ENCODE assay signal across 24 cellular contexts in the genomic region with DNA sequence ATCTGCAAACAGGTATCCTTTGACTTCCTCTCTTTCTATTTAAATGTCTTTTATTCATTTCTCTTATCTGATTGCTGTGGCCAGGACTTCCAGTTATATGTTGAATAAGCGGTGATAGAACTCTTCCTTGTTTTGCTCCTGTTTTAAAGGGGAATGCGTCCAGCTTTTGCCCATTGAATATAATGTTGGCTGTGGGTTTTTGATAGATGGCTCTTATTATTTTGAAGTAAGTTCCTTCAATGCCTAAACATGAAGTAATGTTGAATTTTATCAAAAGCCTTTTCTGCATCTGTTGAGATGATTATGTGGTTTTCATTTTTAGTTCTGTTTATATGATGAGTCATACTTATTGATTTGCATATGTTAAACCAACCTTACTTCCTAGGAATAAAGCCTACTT.
"Had no signal": no experiment of that assay in that cellular context is flagged by ENCODE, and none has a peak within 500 bp of the region (broad histone marks: within the 10 kb centered on the region; RNA-seq: fewer than 3 reads in every experiment).

No MANE protein-coding gene starts in this region.

- H3K4me3 Mint-ChIP-seq: activated CD8-positive, alpha-beta T cell treated with anti-CD3 and anti-CD28 coated beads for 36 hours; activated naive CD4-positive, alpha-beta T cell treated with anti-CD3 and anti-CD28 coated beads, Interleukin-2, amount 50 U/mL, for 24 hours; activated naive CD8-positive, alpha-beta T cell treated with anti-CD3 and anti-CD28 coated beads, Interleukin-2, amount 50 U/mL, for 24 hours; T-helper 1 cell treated with Interleukin-12 subunit alpha and Interleukin-12 subunit beta and Interleukin-4 antibody, amounts not matched to agents 30 μg/mL and 1 μg/mL, for 36 hours had no signal

- H3K27ac Mint-ChIP-seq: activated CD8-positive, alpha-beta T cell treated with anti-CD3 and anti-CD28 coated beads for 36 hours; activated naive CD4-positive, alpha-beta T cell treated with anti-CD3 and anti-CD28 coated beads, Interleukin-2, amount 50 U/mL, for 24 hours; activated naive CD8-positive, alpha-beta T cell treated with anti-CD3 and anti-CD28 coated beads, Interleukin-2, amount 50 U/mL, for 24 hours; T-helper 1 cell treated with Interleukin-12 subunit alpha and Interleukin-12 subunit beta and Interleukin-4 antibody, amounts not matched to agents 30 μg/mL and 1 μg/mL, for 36 hours had no signal

- H3K27ac ChIP-seq: ascending aorta, breast epithelium, SJSA1 had no signal

- H3K27me3 ChIP-seq: ascending aorta, breast epithelium, SJSA1 had no signal

- H3K36me3 Mint-ChIP-seq: activated naive CD4-positive, alpha-beta T cell treated with anti-CD3 and anti-CD28 coated beads, Interleukin-2, amount 50 U/mL, for 24 hours had no signal

- H3K9me3 Mint-ChIP-seq: activated naive CD4-positive, alpha-beta T cell treated with anti-CD3 and anti-CD28 coated beads, Interleukin-2, amount 50 U/mL, for 24 hours had no signal

- ATAC-seq: activated CD4-positive, CD25-positive, alpha-beta regulatory T cell treated with anti-CD3 and anti-CD28 coated beads, Interleukin-2, amount 50 U/mL, for 24 hours; activated CD8-positive, alpha-beta T cell treated with anti-CD3 and anti-CD28 coated beads for 36 hours; activated naive CD8-positive, alpha-beta T cell treated with anti-CD3 and anti-CD28 coated beads, Interleukin-2, amount 50 U/mL, for 24 hours; K562 had no signal

- H3K4me1 ChIP-seq: ascending aorta, breast epithelium, SJSA1 had no signal

- H3K9me3 ChIP-seq: ascending aorta, breast epithelium had no signal

- H3K4me1 Mint-ChIP-seq: activated naive CD4-positive, alpha-beta T cell treated with anti-CD3 and anti-CD28 coated beads, Interleukin-2, amount 50 U/mL, for 24 hours; activated naive CD8-positive, alpha-beta T cell treated with anti-CD3 and anti-CD28 coated beads, Interleukin-2, amount 50 U/mL, for 24 hours had no signal

- H3K4me3 ChIP-seq: ascending aorta, breast epithelium, K562, SJSA1 had no signal

- H3K36me3 ChIP-seq: ascending aorta, breast epithelium, SJSA1 had no signal

- DNase-seq: activated CD4-positive, alpha-beta T cell treated with anti-CD3 and anti-CD28 coated beads for 4 hours; activated CD8-positive, alpha-beta memory T cell treated with anti-CD3 and anti-CD28 coated beads, Interleukin-2, amount 50 U/mL, for 4 hours; activated CD8-positive, alpha-beta T cell treated with anti-CD3 and anti-CD28 coated beads for 36 hours; activated naive CD4-positive, alpha-beta T cell; activated naive CD8-positive, alpha-beta T cell treated with anti-CD3 and anti-CD28 coated beads, Interleukin-2, amount 50 U/mL, for 24 hours; activated T-cell treated with anti-CD3 and anti-CD28 coated beads, Interleukin-2, amount 50 U/mL, for 1 hour; amniotic stem cell; caudate nucleus; Kasumi-1; NCI-H1092; NCI-H1417; NCI-H1930; NCI-H345; NCI-H510A; NCI-H526 treated with DMSO at 0.1 percent for 48 hours; NK-92 treated with Interleukin-12 subunit alpha and Interleukin-12 subunit beta, amount 100 ng/mL, for 24 hours; SHP77 had no signal
